ENCODE assay signal across 8 cellular contexts in genomic region chr10:10589540-10589939, GRCh38.
DNase-seq lines count a peak whose midpoint lies in the region; ATAC-seq and TF ChIP-seq lines count a peak whose summit lies in the region.

No MANE protein-coding gene starts in this region.

- H3K9me3 ChIP-seq in fibroblast of lung (ENCODE audit: control insufficient read depth, insufficient read depth, low read depth, low read length) (no peaks in the 10 kb centered on the region), OCI-LY7 (ENCODE audit: low read length) (no peaks in the 10 kb centered on the region)

- no peaks in the 10 kb centered on the region for H3K36me3 ChIP-seq in ACC112 (ENCODE audit: insufficient read depth, low read length)
- H3K36me3 ChIP-seq in fibroblast of lung (ENCODE audit: control insufficient read depth, insufficient read depth, low read length) = no peaks in the 10 kb centered on the region
- no peaks in the 10 kb centered on the region for H3K36me3 ChIP-seq in OCI-LY7 (ENCODE audit: insufficient read depth, low read length)

- intact Hi-C loops in OCI-LY7 (cut with micrococcal nuclease; ENCODE audit: unreplicated experiment) = no loop called here

- CTCF ChIA-PET in OCI-LY7 (lab: Charles Lee; ENCODE audit: unreplicated experiment) = no interaction called here

- DNase-seq in fibroblast of lung (ENCODE audit: low read depth in 2 of 2) (peak; percentile 89 to 98), OCI-LY7 (ENCODE audit: low spot score) (no peak), GF-D8 (lab: John Stamatoyannopoulos, UW) (no peak), GM19240 (ENCODE audit: insufficient read length, low spot score) (no peak), T-helper 1 cell (no peak)

- H3K27me3 ChIP-seq in ACC112 (ENCODE audit: insufficient read depth, low read length) (no peaks in the 10 kb centered on the region), fibroblast of lung (ENCODE audit: control insufficient read depth, insufficient read depth, low read length) (no peaks in the 10 kb centered on the region)

- POLR2A ChIA-PET in OCI-LY7 (lab: Charles Lee) = no interaction called here

- H2AFZ ChIP-seq in ACC112 (ENCODE audit: low read length, unreplicated experiment) (no peak overlapping the region), fibroblast of lung (ENCODE audit: low read length) (no peak overlapping the region), OCI-LY7 (ENCODE audit: low read length) (no peak overlapping the region)

- H3K27ac ChIP-seq in ACC112 (ENCODE audit: low read depth, low read length) = peak overlapping the region; percentile 72
- no peak overlapping the region for H3K27ac ChIP-seq in fibroblast of lung (ENCODE audit: insufficient read depth, low read length)
- no peak overlapping the region for H3K27ac ChIP-seq in OCI-LY7 (ENCODE audit: low read depth, low read length, poor library complexity, severe bottlenecking)

- no peak overlapping the region for H3K9ac ChIP-seq in fibroblast of lung (ENCODE audit: insufficient read depth, low read length)

- ATAC-seq in GM19035 (IDR thresholded peaks at IDR 0.05; ENCODE audit: unreplicated experiment) (peak; percentile 76), HG03520 (IDR thresholded peaks at IDR 0.05; ENCODE audit: unreplicated experiment) (peak; percentile 76)

- H3K4me1 ChIP-seq in ACC112 (ENCODE audit: control insufficient read depth, insufficient read depth, low read length, unreplicated experiment) (peaks cover 13% of the 10 kb centered on the region), fibroblast of lung (ENCODE audit: control insufficient read depth, extremely low read depth, insufficient read depth, low read length) (no peaks in the 10 kb centered on the region), OCI-LY7 (ENCODE audit: insufficient read depth, low read length, poor library complexity, severe bottlenecking) (no peaks in the 10 kb centered on the region)

- H3K9me2 ChIP-seq in OCI-LY7 (ENCODE audit: insufficient read depth, low read length) = no peaks in the 10 kb centered on the region

- BruUV-seq in OCI-LY7 (replicated peaks; lab: Mats Ljungman, UMichigan) = no TSS peak

- H3K4me2 ChIP-seq in fibroblast of lung (ENCODE audit: extremely low read depth, insufficient read depth, low read length) = no peak overlapping the region
- no peak overlapping the region for H3K4me2 ChIP-seq in OCI-LY7 (ENCODE audit: low read length)

- H4K20me1 ChIP-seq in fibroblast of lung (ENCODE audit: control insufficient read depth, extremely low read depth, insufficient read depth, low read length) (no peaks in the 10 kb centered on the region), OCI-LY7 (ENCODE audit: insufficient read depth, low read length) (no peaks in the 10 kb centered on the region)

- TF ChIP-seq CTCF in fibroblast of lung (conservative IDR thresholded peaks at IDR 0.05 in 1 of 2, IDR thresholded peaks at IDR 0.05 in 1 of 2; ENCODE audit: low read depth in 1 of 2, low read length in 2 of 2) (no peak), OCI-LY7 (conservative IDR thresholded peaks at IDR 0.05; ENCODE audit: low read length) (no peak)

- no peaks in the 10 kb centered on the region for H3K79me2 ChIP-seq in ACC112 (ENCODE audit: control insufficient read depth, insufficient read depth, low read length, unreplicated experiment)
- no peaks in the 10 kb centered on the region for H3K79me2 ChIP-seq in fibroblast of lung (ENCODE audit: control insufficient read depth, insufficient read depth, low read length)
- H3K79me2 ChIP-seq in OCI-LY7 (ENCODE audit: insufficient read depth, low read depth, low read length) = no peaks in the 10 kb centered on the region

- H3K4me3 ChIP-seq in ACC112 (ENCODE audit: low read depth, low read length) (no peak overlapping the region), fibroblast of lung (replicated peaks in 1 of 4; ENCODE audit: control extremely low read depth in 1 of 4, insufficient read depth in 1 of 4, low read depth in 3 of 4, low read length in 4 of 4) (no peak overlapping the region), OCI-LY7 (ENCODE audit: low read depth, low read length, poor library complexity, severe bottlenecking) (no peak overlapping the region)

Comparison
In these comparisons a context has a peak if more than half of its experiments do, and no peak if none do; other contexts are left out.
1. DNase-seq: peak in fibroblast of lung (2 of 2); none in OCI-LY7 (single experiment), GF-D8 (single experiment), GM19240 (single experiment) and T-helper 1 cell (0 of 5).